Comparison of ENCODE assay signal across 8 cellular contexts in genomic region chr9:136551401-136552116, GRCh38. TPM values are rescaled to one million over a fixed set of nuclear protein-coding genes. Genes with fewer than 3 reads are reported as not detected.
DNase-seq lines count a peak whose midpoint lies in the region; ATAC-seq, FAIRE-seq and TF ChIP-seq lines count a peak whose summit lies in the region.

No MANE protein-coding gene starts in this region.

- H3K36me3 ChIP-seq in SK-N-MC (ENCODE audit: insufficient read depth, low read length) (no peaks in the 10 kb centered on the region), sigmoid colon (no peaks in the 10 kb centered on the region)

- intact Hi-C loops in sigmoid colon (cut with DNase I) = no loop called here

- 21 to 36% methylated on average over 22 of the region's 22 CpGs for WGBS in sigmoid colon, 2 donors

- H3K4me3 ChIP-seq in SK-N-MC = peak overlapping the region; percentile 53
- H3K4me3 ChIP-seq in fibroblast of villous mesenchyme (ENCODE audit: low read depth, low read length) = peak overlapping the region; percentile 23
- H3K4me3 ChIP-seq in sigmoid colon = peak overlapping the region in 3 of 4 donors; percentile 23 to 82 (median 25)

- peaks cover 0 to 91% (median 88%) of the 10 kb centered on the region in 4 donors for H3K4me1 ChIP-seq in sigmoid colon

- H3K27ac ChIP-seq in SK-N-MC = peak overlapping the region; percentile 96
- H3K27ac ChIP-seq in sigmoid colon = peak overlapping the region; percentile 97 to 100 (median 100)

- H3K9ac ChIP-seq in SK-N-MC (ENCODE audit: insufficient read length) = peak overlapping the region; percentile 51

- no peak for TF ChIP-seq CTCF in fibroblast of villous mesenchyme (IDR thresholded peaks at IDR 0.05; ENCODE audit: insufficient read depth, low read depth, low read length)
- no peak for TF ChIP-seq CTCF in sigmoid colon (IDR thresholded peaks at IDR 0.05)

- H3K9me3 ChIP-seq in SK-N-MC (ENCODE audit: low read depth, low read length) (no peaks in the 10 kb centered on the region), sigmoid colon (no peaks in the 10 kb centered on the region)

- DNase-seq in GM12891 (ENCODE audit: insufficient read length, low spot score) = peak; percentile 65
- no peak for DNase-seq in SK-N-MC (ENCODE audit: low read depth, low spot score)
- DNase-seq in fibroblast of villous mesenchyme (ENCODE audit: low read depth) = peak; percentile 85
- peak; percentile 96 for DNase-seq in sigmoid colon
- no peak for DNase-seq in KG1 (lab: John Stamatoyannopoulos, UW)
- DNase-seq in DMS153 treated with DMSO at 0.1 percent for 48 hours (lab: John Stamatoyannopoulos, UW; ENCODE audit: unreplicated experiment) = no peak
- DNase-seq in stimulated activated CD8-positive, alpha-beta memory T cell treated with anti-CD3 and anti-CD28 coated beads, Interleukin-4, amount 100 ng/mL, for 48 hours = no peak

- TF ChIP-seq EP300 in sigmoid colon (IDR thresholded peaks at IDR 0.05) = peak in 1 of 4 donors; percentile 51

- ATAC-seq in GM18858 (IDR thresholded peaks at IDR 0.05; ENCODE audit: unreplicated experiment) = no peak

- FAIRE-seq in GM12891 (lab: Jason Lieb, UNC) = peak; percentile 72

- TF ChIP-seq POLR2A in GM12891 (IDR thresholded peaks at IDR 0.05; ENCODE audit: low read depth, low read length) = no peak
- TF ChIP-seq POLR2A in sigmoid colon (IDR thresholded peaks at IDR 0.05) = no peak

- H3K27me3 ChIP-seq in sigmoid colon = no peaks in the 10 kb centered on the region

TF ChIP-seq in GM12891, 5 proteins besides CTCF, POLR2A, EP300 and RAD21:
- TF ChIP-seq TAF1 (IDR thresholded peaks at IDR 0.05; ENCODE audit: low read depth, low read length) (no peak), PAX5 (IDR thresholded peaks at IDR 0.05; ENCODE audit: insufficient read depth, low read length, severe bottlenecking) (no peak), SPI1 (IDR thresholded peaks at IDR 0.05; ENCODE audit: low read depth, low read length) (no peak), POU2F2 (IDR thresholded peaks at IDR 0.05; ENCODE audit: low read depth, low read length) (no peak), POLR2AphosphoS5 (IDR thresholded peaks at IDR 0.05; ENCODE audit: low read depth, low read length) (no peak)

RNA-seq across cellular contexts. Expression of gene NOTCH1, which starts 5.7 kb away (rescaled TPM):
- polyA plus RNA-seq in GM12891 (2012; ENCODE audit: low read depth, missing spikeins) = 7.0 TPM
- 22.5 and 36.7 TPM in 2 replicates for total RNA-seq in fibroblast of villous mesenchyme
- 10 to 100 TPM; 16.6 to 36.0 (median 31.8) TPM for total RNA-seq in sigmoid colon
- polyA plus RNA-seq in sigmoid colon = 10 to 100 TPM in 1 of 3 donors, 1 to 10 TPM in 2; 1.8 to 30.8 (median 3.7) TPM

Comparison
In these comparisons a context has a peak if more than half of its experiments do, and no peak if none do; other contexts are left out.
1. DNase-seq: peak in GM12891 (single experiment), fibroblast of villous mesenchyme (single experiment) and sigmoid colon (single experiment); none in SK-N-MC (single experiment), KG1 (single experiment), DMS153 treated with DMSO at 0.1 percent for 48 hours (single experiment) and stimulated activated CD8-positive, alpha-beta memory T cell treated with anti-CD3 and anti-CD28 coated beads, Interleukin-4, amount 100 ng/mL, for 48 hours (single experiment).
2. Peak in every context shown above with its lines, with median percentiles within 50 percentile points of each other: H3K4me3 ChIP-seq.